25 cellular contexts compared by ENCODE assay signal in the genomic region with DNA sequence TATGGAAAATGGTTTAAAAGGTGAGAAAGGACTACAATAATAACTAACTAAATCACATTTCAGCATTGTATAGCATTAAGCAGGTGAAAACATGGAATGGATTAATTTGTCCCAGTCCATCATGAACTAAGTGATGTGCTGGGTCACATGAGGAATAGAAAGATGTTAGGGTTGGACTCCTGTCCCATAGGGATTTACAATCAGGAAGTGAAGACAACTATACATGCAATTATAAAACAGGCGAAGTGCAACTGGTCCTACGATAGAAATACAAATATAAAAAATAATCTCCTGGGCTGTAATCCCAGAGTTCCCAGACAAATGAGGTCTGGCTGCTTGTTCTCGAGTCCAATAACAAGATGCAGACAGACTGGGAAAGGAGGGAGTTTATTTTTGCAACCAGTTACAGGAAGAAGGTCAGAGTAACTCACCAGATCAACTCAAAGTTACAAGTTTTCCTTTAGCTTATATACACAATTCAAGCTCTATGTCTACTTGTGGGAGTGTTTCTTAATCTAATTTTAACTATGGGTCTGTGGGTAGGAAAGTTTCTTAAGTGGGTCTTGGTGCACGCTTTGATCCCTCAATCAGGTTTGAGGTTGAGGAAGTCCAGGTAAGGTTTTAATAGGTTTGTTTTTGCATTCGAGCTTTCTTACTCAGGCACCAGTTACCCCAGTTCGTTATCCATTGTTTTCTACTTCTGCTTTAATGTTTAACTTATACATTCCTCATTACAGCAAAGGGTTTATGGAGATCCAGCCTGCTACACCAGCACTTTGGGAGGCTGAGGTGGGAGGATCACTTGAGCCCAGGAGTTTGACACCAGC. TPM values are rescaled to one million over a fixed set of nuclear protein-coding genes. Genes with fewer than 3 reads are reported as not detected.
DNase-seq lines count a peak whose midpoint lies in the region; ATAC-seq and TF ChIP-seq lines count a peak whose summit lies in the region.
"Had no signal": no experiment of that assay in that cellular context is flagged by ENCODE, and none has a peak within 500 bp of the region (broad histone marks: within the 10 kb centered on the region; RNA-seq: fewer than 3 reads in every experiment).

No MANE protein-coding gene starts in this region.

- H3K36me3 ChIP-seq in trophoblast cell (ENCODE audit: control insufficient read depth in 1 of 2, insufficient read depth in 2 of 2, low read length in 2 of 2) (peaks cover 2 to 4% of the 10 kb centered on the region in 2 experiments), GM23248 (ENCODE audit: low read depth) (no peaks in the 10 kb centered on the region)
- H3K36me3 ChIP-seq: breast epithelium had no signal

- H3F3A ChIP-seq in GM23248 (ENCODE audit: insufficient read depth), result peaks cover 37% of the 10 kb centered on the region

- no peak overlapping the region for H4K12ac ChIP-seq in trophoblast cell (ENCODE audit: low read depth, low read length)

- H3K4ac ChIP-seq in trophoblast cell (ENCODE audit: low read depth, low read length), result peak overlapping the region; percentile 34

- H3K79me2 ChIP-seq in trophoblast cell (ENCODE audit: control insufficient read depth, insufficient read depth, low read length, poor library complexity) (peaks cover 12% of the 10 kb centered on the region), GM23248 (ENCODE audit: insufficient read depth) (peaks cover 51% of the 10 kb centered on the region)

- in situ Hi-C loops in GM23248 (cut with MboI), result no loop called here

- H3K9me3 ChIP-seq in trophoblast cell (ENCODE audit: insufficient read depth, low read depth, low read length) (no peaks in the 10 kb centered on the region), GM23248 (ENCODE audit: low read depth) (peaks cover 3% of the 10 kb centered on the region)
- H3K9me3 ChIP-seq: breast epithelium had no signal

- no peaks in the 10 kb centered on the region for H3K36me3 Mint-ChIP-seq in natural killer cell
- H3K36me3 Mint-ChIP-seq in natural killer cell treated with Interleukin-12 subunit alpha and Interleukin-12 subunit beta and Interleukin-15 and Interleukin-18, amount 100 ng/mL, for 72 hours, result peaks cover 7% of the 10 kb centered on the region

- WGBS in trophoblast cell (ENCODE audit: extremely low coverage, insufficient coverage, insufficient read length), result no CpG with 5 or more reads among the region's 6 CpGs
- 82 to 88% methylated on average over 6 of the region's 6 CpGs for WGBS in GM23248 (ENCODE audit: low coverage in 1 of 2, low lambda C conversion rate in 2 of 2, missing lambda C conversion rate in 2 of 2), 2 experiments

- intact Hi-C loops in natural killer cell (cut with micrococcal nuclease), result no loop called here

- H3K4me3 ChIP-seq in trophoblast cell (ENCODE audit: low read depth, low read length), result no peak overlapping the region
- no peak overlapping the region for H3K4me3 ChIP-seq in GM23248
- H3K4me3 ChIP-seq: breast epithelium, PC-9 had no signal

- peak overlapping the region; percentile 73 for H4K91ac ChIP-seq in trophoblast cell (ENCODE audit: low read depth, low read length)

- H4K8ac ChIP-seq in trophoblast cell (ENCODE audit: low read depth, low read length), result no peak overlapping the region

- H2AK5ac ChIP-seq in trophoblast cell (ENCODE audit: low read length), result no peak overlapping the region

- no peaks in the 10 kb centered on the region for H3K9me2 ChIP-seq in GM23248 (ENCODE audit: insufficient read depth)

- no peak overlapping the region for H2BK12ac ChIP-seq in trophoblast cell (ENCODE audit: low read length)

- peaks cover 51 to 61% of the 10 kb centered on the region in 2 donors for H3K4me1 Mint-ChIP-seq in natural killer cell
- peaks cover 28 to 47% of the 10 kb centered on the region in 2 donors for H3K4me1 Mint-ChIP-seq in natural killer cell treated with Interleukin-12 subunit alpha and Interleukin-12 subunit beta and Interleukin-15 and Interleukin-18, amount 100 ng/mL, for 72 hours (ENCODE audit: low read depth in 2 of 2)

- no peak overlapping the region for H3K4me2 ChIP-seq in trophoblast cell (ENCODE audit: low read length)
- no peak overlapping the region for H3K4me2 ChIP-seq in GM23248 (ENCODE audit: unreplicated experiment)
- H3K4me2 ChIP-seq: KMS-11, PC-9 had no signal

- no peaks in the 10 kb centered on the region for H4K20me1 ChIP-seq in GM23248 (ENCODE audit: insufficient read depth)

- no peak for TF ChIP-seq CTCF in natural killer cell (IDR thresholded peaks at IDR 0.05)

- H3K9me3 Mint-ChIP-seq in natural killer cell, result no peaks in the 10 kb centered on the region
- no peaks in the 10 kb centered on the region for H3K9me3 Mint-ChIP-seq in natural killer cell treated with Interleukin-12 subunit alpha and Interleukin-12 subunit beta and Interleukin-15 and Interleukin-18, amount 100 ng/mL, for 72 hours
- H3K9me3 Mint-ChIP-seq: nephron progenitor cell had no signal

- no peak overlapping the region for H3K9ac ChIP-seq in trophoblast cell (ENCODE audit: low read length)
- no peak overlapping the region for H3K9ac ChIP-seq in GM23248
- H3K9ac ChIP-seq: KMS-11 had no signal

- H3K4me1 ChIP-seq in trophoblast cell (ENCODE audit: control insufficient read depth in 1 of 2, insufficient read depth in 2 of 2, low read length in 2 of 2) (peaks cover 18 to 29% of the 10 kb centered on the region in 2 experiments), GM23248 (ENCODE audit: insufficient read depth) (peaks cover 42% of the 10 kb centered on the region)
- H3K4me1 ChIP-seq: breast epithelium had no signal

- H3K27me3 Mint-ChIP-seq in natural killer cell (ENCODE audit: low read depth in 2 of 2), result no peaks in the 10 kb centered on the region
- H3K27me3 Mint-ChIP-seq in natural killer cell treated with Interleukin-12 subunit alpha and Interleukin-12 subunit beta and Interleukin-15 and Interleukin-18, amount 100 ng/mL, for 72 hours, result no peaks in the 10 kb centered on the region

- no peak for DNase-seq in natural killer cell
- DNase-seq in natural killer cell treated with Interleukin-12 subunit alpha and Interleukin-12 subunit beta and Interleukin-15 and Interleukin-18, amount 100 ng/mL, for 72 hours (ENCODE audit: low spot score), result no peak
- DNase-seq in kidney tubule cell (ENCODE audit: low spot score), result peak; percentile 67
- DNase-seq in trophoblast cell, result no peak
- DNase-seq in GM23248, result no peak
- no peak for DNase-seq in stimulated activated CD4-positive, alpha-beta T cell treated with anti-CD3 and anti-CD28 coated beads, Interleukin-12 subunit alpha, Interleukin-12 subunit beta, amount 100 ng/mL, for 4 hours
- no peak for DNase-seq in OCI-M2 (lab: John Stamatoyannopoulos, UW; ENCODE audit: unreplicated experiment)
- DNase-seq: ACHN; activated CD4-positive, CD25-positive, alpha-beta regulatory T cell treated with anti-CD3 and anti-CD28 coated beads, Interleukin-2, amount 50 U/mL, for 72 hours; activated CD8-positive, alpha-beta T cell treated with anti-CD3 and anti-CD28 coated beads, Interleukin-2, amount 10 ng/mL, durations not matched to agents 7 days and 5 days; activated gamma-delta T cell treated with Interleukin-2 at 50 U/mL for 16 hours; activated T-cell treated with anti-CD3 and anti-CD28 coated beads, Interleukin-2, amount 50 U/mL, for 1 hour; H7; kidney glomerular epithelial cell; mesendoderm; NCI-H1436 treated with DMSO at 0.1 percent for 48 hours; NCI-H510A treated with DMSO at 0.1 percent for 48 hours; nephron progenitor cell; PC-9; posterior cingulate gyrus; SHP77 treated with DMSO at 0.1 percent for 48 hours; T1000 had no signal

- no peak overlapping the region for H3K4me3 Mint-ChIP-seq in natural killer cell
- no peak overlapping the region for H3K4me3 Mint-ChIP-seq in natural killer cell treated with Interleukin-12 subunit alpha and Interleukin-12 subunit beta and Interleukin-15 and Interleukin-18, amount 100 ng/mL, for 72 hours
- H3K4me3 Mint-ChIP-seq: activated CD8-positive, alpha-beta T cell treated with anti-CD3 and anti-CD28 coated beads, Interleukin-2, amount 10 ng/mL, durations not matched to agents 7 days and 5 days; nephron progenitor cell had no signal

- peak overlapping the region; percentile 50 for H2BK5ac ChIP-seq in trophoblast cell (ENCODE audit: low read depth, low read length, poor library complexity)

- H3K27me3 ChIP-seq in trophoblast cell (ENCODE audit: insufficient read depth, low read length) (no peaks in the 10 kb centered on the region), GM23248 (replicated peaks; ENCODE audit: insufficient read depth) (no peaks in the 10 kb centered on the region)
- H3K27me3 ChIP-seq: breast epithelium had no signal

- H3K18ac ChIP-seq in trophoblast cell (ENCODE audit: low read length), result no peak overlapping the region

- H3K27ac Mint-ChIP-seq in natural killer cell, result peak overlapping the region; percentile 50 to 65
- H3K27ac Mint-ChIP-seq in natural killer cell treated with Interleukin-12 subunit alpha and Interleukin-12 subunit beta and Interleukin-15 and Interleukin-18, amount 100 ng/mL, for 72 hours, result peak overlapping the region in 1 of 2 donors; percentile 13
- H3K27ac Mint-ChIP-seq: activated CD8-positive, alpha-beta T cell treated with anti-CD3 and anti-CD28 coated beads, Interleukin-2, amount 10 ng/mL, durations not matched to agents 7 days and 5 days; nephron progenitor cell had no signal

- peaks cover 43% of the 10 kb centered on the region for H3K79me1 ChIP-seq in trophoblast cell (ENCODE audit: low read length)

- no peak overlapping the region for H3K23ac ChIP-seq in trophoblast cell (ENCODE audit: low read length)

- ATAC-seq in natural killer cell (no peak), GM18867 (IDR thresholded peaks at IDR 0.05; ENCODE audit: unreplicated experiment) (no peak)
- no peak for ATAC-seq in natural killer cell treated with Interleukin-12 subunit alpha and Interleukin-12 subunit beta and Interleukin-15 and Interleukin-18, amount 100 ng/mL, for 72 hours
- ATAC-seq: activated CD8-positive, alpha-beta T cell treated with anti-CD3 and anti-CD28 coated beads, Interleukin-2, amount 10 ng/mL, durations not matched to agents 7 days and 5 days had no signal

- H3K14ac ChIP-seq in trophoblast cell (ENCODE audit: low read length), result no peak overlapping the region

- H2AFZ ChIP-seq in trophoblast cell (ENCODE audit: insufficient read depth, low read length, poor library complexity) (no peak overlapping the region), GM23248 (no peak overlapping the region)
- H2AFZ ChIP-seq: PC-9 had no signal

- peak overlapping the region; percentile 67 for H2BK120ac ChIP-seq in trophoblast cell (ENCODE audit: insufficient read depth, low read length, poor library complexity)

- H3K27ac ChIP-seq in trophoblast cell (ENCODE audit: low read depth, low read length) (peak overlapping the region; percentile 76), GM23248 (no peak overlapping the region)
- H3K27ac ChIP-seq: breast epithelium, KMS-11, PC-9 had no signal

RNA-seq across cellular contexts. Expression of gene IGFBP7, which starts 50.1 kb away (rescaled TPM):
- total RNA-seq in natural killer cell, result 100 to 1,000 TPM in 2 of 3 donors, 10 to 100 TPM in 1; 88.8 to 107 (median 101) TPM
- total RNA-seq in natural killer cell treated with Interleukin-12 subunit alpha and Interleukin-12 subunit beta and Interleukin-15 and Interleukin-18, amount 100 ng/mL, for 72 hours, result 10 to 100 TPM; 11.7 to 82.1 TPM
- polyA plus RNA-seq in trophoblast cell (2013), result 821 and 869 TPM in 2 replicates
- 949 and 951 TPM in 2 replicates for total RNA-seq in GM23248 (2014; rRNA removed; shearing (Covaris generic))
- 1,347 and 1,359 TPM in 2 replicates for polyA plus RNA-seq in GM23248 (2016; fragmentation: Nextera tagmentation; extraction: Ambion mirVana)
- total RNA-seq: activated CD8-positive, alpha-beta T cell treated with anti-CD3 and anti-CD28 coated beads, Interleukin-2, amount 10 ng/mL, durations not matched to agents 7 days and 5 days had no signal
